ENCODE assay signal across 10 cellular contexts in genomic region chr6:5086294-5086890, GRCh38. TPM values are rescaled to one million over a fixed set of nuclear protein-coding genes. Genes with fewer than 3 reads are reported as not detected.
A peak's percentile ranks its signal among the peaks of the same experiment; 100 is the strongest.
DNase-seq lines count a peak whose midpoint lies in the region; TF ChIP-seq lines count a peak whose summit lies in the region.
"Had no signal": no experiment of that assay in that cellular context is flagged by ENCODE, and none has a peak within 500 bp of the region (broad histone marks: within the 10 kb centered on the region; RNA-seq: fewer than 3 reads in every experiment).

No MANE protein-coding gene starts in this region.

- in situ Hi-C loops in HAP-1 (cut with MboI; ENCODE audit: low sequenced_read_pairs) = no loop called here

- no peak overlapping the region for H3K27ac ChIP-seq in iPS-18a (ENCODE audit: low read length)

- no peak for TF ChIP-seq CTCF in GM12864 (IDR thresholded peaks at IDR 0.05; ENCODE audit: low read depth, low read length, missing control alignments)

- peak overlapping the region; percentile 64 for H3K4me3 ChIP-seq in GM12864 (ENCODE audit: low read depth, low read length)
- H3K4me3 ChIP-seq in iPS-18a (ENCODE audit: low read length) = peak overlapping the region; percentile 67
- no peak overlapping the region for H3K4me3 ChIP-seq in HAP-1

- H3K9me3 Mint-ChIP-seq in activated naive CD8-positive, alpha-beta T cell treated with anti-CD3 and anti-CD28 coated beads for 36 hours = no peaks in the 10 kb centered on the region

- H3K9me3 ChIP-seq in iPS-18a (ENCODE audit: control insufficient read depth, low read depth, low read length) = no peaks in the 10 kb centered on the region
- no peaks in the 10 kb centered on the region for H3K9me3 ChIP-seq in HAP-1

- peaks cover 9% of the 10 kb centered on the region for H3K4me1 Mint-ChIP-seq in activated naive CD8-positive, alpha-beta T cell treated with anti-CD3 and anti-CD28 coated beads for 36 hours

- peaks cover 72% of the 10 kb centered on the region for H3K27me3 Mint-ChIP-seq in activated naive CD8-positive, alpha-beta T cell treated with anti-CD3 and anti-CD28 coated beads for 36 hours

- no peak overlapping the region for H3K9ac ChIP-seq in iPS-18a (ENCODE audit: low read length)

- H3K36me3 ChIP-seq in iPS-18a (ENCODE audit: control insufficient read depth, low read depth, low read length) (no peaks in the 10 kb centered on the region), HAP-1 (replicated peaks) (no peaks in the 10 kb centered on the region)

- H3K36me3 Mint-ChIP-seq in activated naive CD8-positive, alpha-beta T cell treated with anti-CD3 and anti-CD28 coated beads for 36 hours = no peaks in the 10 kb centered on the region

- peaks cover 61% of the 10 kb centered on the region for H3K27me3 ChIP-seq in iPS-18a (ENCODE audit: control insufficient read depth, insufficient read depth, low read length)
- H3K27me3 ChIP-seq in HAP-1 (ENCODE audit: low read depth) = no peaks in the 10 kb centered on the region

- H3K27ac Mint-ChIP-seq in activated naive CD8-positive, alpha-beta T cell treated with anti-CD3 and anti-CD28 coated beads for 36 hours = no peak overlapping the region

- H3K4me1 ChIP-seq in iPS-18a (ENCODE audit: control insufficient read depth, low read depth, low read length) = no peaks in the 10 kb centered on the region
- peaks cover 15% of the 10 kb centered on the region for H3K4me1 ChIP-seq in HAP-1

- DNase-seq in GM12864 (ENCODE audit: low read depth) (no peak), retina (peak; percentile 79), foreskin melanocyte (no peak), cerebellum (ENCODE audit: low spot score) (no peak), HAP-1 (ENCODE audit: low spot score in 2 of 2) (no peak)
- peak; percentile 6 for DNase-seq in activated naive CD8-positive, alpha-beta T cell treated with anti-CD3 and anti-CD28 coated beads for 36 hours
- DNase-seq in activated CD8-positive, alpha-beta memory T cell treated with anti-CD3 and anti-CD28 coated beads, Interleukin-2, amount 50 U/mL, for 4 hours = no peak
- DNase-seq: occipital lobe had no signal

- H3K4me3 Mint-ChIP-seq in activated naive CD8-positive, alpha-beta T cell treated with anti-CD3 and anti-CD28 coated beads for 36 hours = no peak overlapping the region

RNA-seq across cellular contexts. Expression of gene PPP1R3G, which starts 1.3 kb away (rescaled TPM):
- total RNA-seq in activated naive CD8-positive, alpha-beta T cell treated with anti-CD3 and anti-CD28 coated beads for 36 hours = under 1 TPM; 0.06 to 0.10 TPM
- 1.00 TPM for total RNA-seq in cerebellum
- total RNA-seq: HT1080 had no signal

Comparison
In these comparisons a context has a peak if more than half of its experiments do, and no peak if none do; other contexts are left out.
1. DNase-seq: peak in activated naive CD8-positive, alpha-beta T cell treated with anti-CD3 and anti-CD28 coated beads for 36 hours (single experiment) and retina (single experiment); none in GM12864 (single experiment), foreskin melanocyte (single experiment), cerebellum (single experiment), HAP-1 (0 of 2) and activated CD8-positive, alpha-beta memory T cell treated with anti-CD3 and anti-CD28 coated beads, Interleukin-2, amount 50 U/mL, for 4 hours (single experiment).